8 cellular contexts compared by ENCODE assay signal in genomic region chr15:98292442-98293240, GRCh38.
DNase-seq lines count a peak whose midpoint lies in the region; ATAC-seq and TF ChIP-seq lines count a peak whose summit lies in the region.

No MANE protein-coding gene starts in this region.

- no peak overlapping the region for H2BK12ac ChIP-seq in mesenchymal stem cell (ENCODE audit: low read length in 2 of 2)

- no peak overlapping the region for H4K8ac ChIP-seq in mesenchymal stem cell (ENCODE audit: low read length)

- H3K9me3 ChIP-seq in mesenchymal stem cell (ENCODE audit: control insufficient read depth, low read length) (no peaks in the 10 kb centered on the region), upper lobe of right lung (no peaks in the 10 kb centered on the region)

- no peaks in the 10 kb centered on the region for H3K9me3 Mint-ChIP-seq in chondrocyte (ENCODE audit: low read depth)

- TF ChIP-seq CTCF in chondrocyte (IDR thresholded peaks at IDR 0.05) (peak; percentile 80), upper lobe of right lung (IDR thresholded peaks at IDR 0.05) (peak; percentile 51)

- H2AK5ac ChIP-seq in mesenchymal stem cell (ENCODE audit: low read length, severe bottlenecking) = no peak overlapping the region

- no peak overlapping the region for H2BK5ac ChIP-seq in mesenchymal stem cell (ENCODE audit: low read depth, low read length, poor library complexity, severe bottlenecking)

- no peaks in the 10 kb centered on the region for H3K36me3 Mint-ChIP-seq in chondrocyte (ENCODE audit: low read depth)

- H3K27ac Mint-ChIP-seq in chondrocyte (ENCODE audit: unreplicated experiment) = no peak overlapping the region

- intact Hi-C loops in upper lobe of right lung (cut with DNase I) = no loop called here

- H3K23ac ChIP-seq in mesenchymal stem cell (ENCODE audit: low read length in 2 of 2) = no peak overlapping the region

- H3K4ac ChIP-seq in mesenchymal stem cell (ENCODE audit: low read depth in 1 of 2, low read length in 2 of 2) = no peak overlapping the region

- H3K27ac ChIP-seq in mesenchymal stem cell (ENCODE audit: low read length, poor library complexity, severe bottlenecking) = no peak overlapping the region
- H3K27ac ChIP-seq in upper lobe of right lung = no peak overlapping the region

- 4% methylated on average over 42 of the region's 46 CpGs for WGBS in mesenchymal stem cell

- DNase-seq in AG08396 (ENCODE audit: low spot score) (peak; percentile 57), RPMI7951 (ENCODE audit: low read depth) (peak; percentile 21), chondrocyte (ENCODE audit: low spot score) (no peak), mesenchymal stem cell (peak; percentile 6), upper lobe of right lung (peak; percentile 72)
- DNase-seq in effector CD4-positive, alpha-beta T cell = no peak

- no peak overlapping the region for H2BK120ac ChIP-seq in mesenchymal stem cell (ENCODE audit: low read depth, low read length)

- H2AFZ ChIP-seq in mesenchymal stem cell (ENCODE audit: low read depth, low read length) = no peak overlapping the region

- ATAC-seq in GM18502 (IDR thresholded peaks at IDR 0.05; ENCODE audit: poor library complexity, unreplicated experiment) (peak; percentile 73), HG03378 (IDR thresholded peaks at IDR 0.05; ENCODE audit: unreplicated experiment) (peak; percentile 73), upper lobe of right lung (peak; percentile 73)

- H3K18ac ChIP-seq in mesenchymal stem cell (ENCODE audit: low read depth in 1 of 2, low read length in 2 of 2) = no peak overlapping the region

- H3K14ac ChIP-seq in mesenchymal stem cell (ENCODE audit: low read length in 2 of 2) = no peak overlapping the region

- H3K4me1 Mint-ChIP-seq in chondrocyte (ENCODE audit: low read depth) = peaks cover 8% of the 10 kb centered on the region

- peak overlapping the region; percentile 52 for H2BK15ac ChIP-seq in mesenchymal stem cell (ENCODE audit: low read depth, poor library complexity, severe bottlenecking)

- H3K4me3 Mint-ChIP-seq in chondrocyte (ENCODE audit: unreplicated experiment) = peak overlapping the region; percentile 41

- H3K4me1 ChIP-seq in mesenchymal stem cell (ENCODE audit: control insufficient read depth, insufficient read depth, low read depth, low read length) (peaks cover 2% of the 10 kb centered on the region), upper lobe of right lung (no peaks in the 10 kb centered on the region)

- no peak overlapping the region for H4K91ac ChIP-seq in mesenchymal stem cell (ENCODE audit: low read length)

- H3K27me3 Mint-ChIP-seq in chondrocyte (ENCODE audit: low read depth) = peaks cover 43% of the 10 kb centered on the region

- H3K4me3 ChIP-seq in mesenchymal stem cell (ENCODE audit: insufficient read depth in 1 of 2, low read depth in 1 of 2, low read length in 2 of 2) (peak overlapping the region in 1 of 2 experiments; percentile 37), upper lobe of right lung (no peak overlapping the region)

- no peak overlapping the region for H3K9ac ChIP-seq in mesenchymal stem cell (ENCODE audit: low read length)

- H3K36me3 ChIP-seq in mesenchymal stem cell (ENCODE audit: control insufficient read depth in 1 of 2, insufficient read depth in 2 of 2, low read depth in 1 of 2, low read length in 2 of 2) = no peaks in the 10 kb centered on the region
- H3K36me3 ChIP-seq in upper lobe of right lung = no peaks in the 10 kb centered on the region

- H3K4me2 ChIP-seq in mesenchymal stem cell (ENCODE audit: low read length, poor library complexity, severe bottlenecking) = no peak overlapping the region

- H3K79me1 ChIP-seq in mesenchymal stem cell (replicated peaks; ENCODE audit: low read length, poor library complexity, severe bottlenecking) = no peaks in the 10 kb centered on the region

- peaks cover 26 to 53% of the 10 kb centered on the region in 2 experiments for H3K27me3 ChIP-seq in mesenchymal stem cell (ENCODE audit: control insufficient read depth in 1 of 2, insufficient read depth in 1 of 2, low read length in 2 of 2)
- peaks cover 29% of the 10 kb centered on the region for H3K27me3 ChIP-seq in upper lobe of right lung

Comparison
In these comparisons a context has a peak if more than half of its experiments do, and no peak if none do; other contexts are left out.
1. DNase-seq: peak in AG08396 (single experiment), RPMI7951 (single experiment), mesenchymal stem cell (single experiment) and upper lobe of right lung (single experiment); none in chondrocyte (single experiment) and effector CD4-positive, alpha-beta T cell (single experiment).
2. Peak in every context shown above with its lines, with median percentiles within 50 percentile points of each other: ATAC-seq.